In the genomic region with DNA sequence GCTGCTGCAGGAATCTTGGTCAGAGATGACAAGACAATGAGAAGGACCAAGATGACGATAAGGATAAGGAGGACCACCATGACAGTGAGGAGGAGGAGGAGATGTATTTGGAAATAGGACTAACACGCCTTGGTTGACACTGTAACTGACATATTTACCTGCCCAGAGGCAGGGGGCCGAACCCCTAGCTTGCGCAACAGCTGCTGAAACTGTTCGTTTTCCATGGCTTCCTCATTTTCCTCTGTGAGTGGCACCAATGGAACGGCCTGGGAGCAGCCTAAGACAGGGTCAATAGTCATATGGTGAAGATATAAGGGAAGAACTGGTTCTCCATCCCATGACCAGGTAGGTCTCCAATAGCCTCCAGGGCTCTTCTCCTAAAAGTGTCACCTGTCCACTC, we compare ENCODE assay signal across 2 cellular contexts.
TF ChIP-seq lines count a peak whose summit lies in the region.

No MANE protein-coding gene starts in this region.

TF ChIP-seq in HepG2, 621 proteins besides CTCF, POLR2A, EP300 and RAD21:
- TF ChIP-seq ZNF572 (CRISPR knock-in tag; IDR thresholded peaks at IDR 0.05) (no peak), CEBPB (IDR thresholded peaks at IDR 0.05; ENCODE audit: borderline replicate concordance, low read depth, low read length) (peak; percentile 75), CEBPG (CRISPR knock-in tag; IDR thresholded peaks at IDR 0.05) (0 out of 2 replicates have a peak, but pooled peaks have one; percentile 10)

TF ChIP-seq in Ishikawa, 13 proteins besides CTCF, POLR2A, EP300 and RAD21:
- TF ChIP-seq CEBPB (IDR thresholded peaks at IDR 0.05) (peak; percentile 78), TCF12 (IDR thresholded peaks at IDR 0.05; ENCODE audit: low read depth) (no peak)
